ENCODE assay signal across 24 cellular contexts in the genomic region with DNA sequence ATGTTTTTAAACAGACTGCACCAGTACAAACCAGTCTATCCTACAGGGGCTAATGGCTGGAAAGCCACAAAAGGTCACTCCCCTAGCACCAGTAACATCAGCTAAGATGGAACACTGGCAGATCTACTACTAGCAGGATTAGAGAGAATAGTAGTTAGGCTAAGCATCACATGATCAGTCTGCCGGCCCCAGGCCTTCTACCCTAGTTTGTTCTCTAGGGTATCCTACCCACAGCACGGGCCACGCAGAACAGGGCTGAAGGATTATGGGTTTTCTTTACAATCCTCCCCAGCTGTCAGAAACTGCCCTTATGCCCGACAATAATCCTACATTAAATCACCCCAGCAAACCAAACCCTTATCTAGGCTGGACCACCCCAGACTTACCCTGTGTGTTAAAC.
"Had no signal": no experiment of that assay in that cellular context is flagged by ENCODE, and none has a peak within 500 bp of the region (broad histone marks: within the 10 kb centered on the region; RNA-seq: fewer than 3 reads in every experiment).

No MANE protein-coding gene starts in this region.

- H3K4me3 ChIP-seq: pancreas, prostate gland, right lobe of liver, sigmoid colon, stomach, thoracic aorta, thyroid gland, tibial nerve, upper lobe of left lung, vagina had no signal

- H3K27me3 ChIP-seq: neutrophil, pancreas, right lobe of liver, sigmoid colon, stomach, thyroid gland, tibial nerve, upper lobe of left lung, vagina had no signal

- ATAC-seq: natural killer cell; pancreas; right cardiac atrium; right lobe of liver; stimulated activated effector memory CD8-positive, alpha-beta T cell treated with anti-CD3 and anti-CD28 coated beads, Interleukin-12 subunit alpha, Interleukin-12 subunit beta, amount 100 ng/mL, for 72 hours; stimulated activated naive B cell treated with anti-CD40 and anti-IgM and Interleukin-4, amounts not matched to agents 10 μg/mL and 1 μg/mL and 100 μg/mL, for 72 hours had no signal

- H3K27ac ChIP-seq: neutrophil, pancreas, prostate gland, right lobe of liver, sigmoid colon, stomach, thoracic aorta, thyroid gland, tibial nerve, upper lobe of left lung, vagina had no signal

- DNase-seq: natural killer cell; nephron progenitor cell; nucleus accumbens; pancreas; right cardiac atrium; right lobe of liver; sigmoid colon; small intestine; stimulated activated CD4-positive, alpha-beta T cell treated with anti-CD3 and anti-CD28 coated beads, Interleukin-15, amount 100 ng/mL, for 24 hours; stimulated activated CD4-positive, alpha-beta T cell treated with anti-CD3 and anti-CD28 coated beads, Interleukin-2, amount 100 ng/mL, for 24 hours; stimulated activated CD4-positive, alpha-beta T cell treated with anti-CD3 and anti-CD28 coated beads, Interleukin-2, amount 100 ng/mL, for 48 hours; stimulated activated CD4-positive, alpha-beta T cell treated with anti-CD3 and anti-CD28 coated beads, Interleukin-4, amount 100 ng/mL, for 24 hours; stimulated activated naive B cell treated with anti-CD40 and anti-IgM and Interleukin-4, amounts not matched to agents 10 μg/mL and 1 μg/mL and 100 μg/mL, for 72 hours; stimulated activated naive CD4-positive, alpha-beta T cell treated with Interleukin-2 at 50 U/mL for 16 hours; stomach; thyroid gland; trophoblast cell; upper lobe of left lung had no signal

- H3K9me3 ChIP-seq: neutrophil, pancreas, prostate gland, right lobe of liver, sigmoid colon, stomach, thoracic aorta, thyroid gland, tibial nerve, upper lobe of left lung, vagina had no signal

- H3K36me3 ChIP-seq: neutrophil, pancreas, prostate gland, right lobe of liver, sigmoid colon, stomach, thoracic aorta, thyroid gland, tibial nerve, upper lobe of left lung, vagina had no signal
